Comparison of ENCODE assay signal across 13 cellular contexts in genomic region chr5:14531668-14532067, GRCh38. TPM values are rescaled to one million over a fixed set of nuclear protein-coding genes. Genes with fewer than 3 reads are reported as not detected.
DNase-seq lines count a peak whose midpoint lies in the region; ATAC-seq and TF ChIP-seq lines count a peak whose summit lies in the region.
"Had no signal": no experiment of that assay in that cellular context is flagged by ENCODE, and none has a peak within 500 bp of the region (broad histone marks: within the 10 kb centered on the region; RNA-seq: fewer than 3 reads in every experiment).

No MANE protein-coding gene starts in this region.

- intact Hi-C loops in left lung (cut with DNase I) (no loop called here), upper lobe of right lung (cut with DNase I) (no loop called here), A673 (cut with micrococcal nuclease; ENCODE audit: unreplicated experiment) (no loop called here)

- H3K27ac ChIP-seq in left lung (no peak overlapping the region), upper lobe of right lung (no peak overlapping the region), A673 (ENCODE audit: low read depth, low read length, poor library complexity, severe bottlenecking) (no peak overlapping the region)

- DNase-seq in NCI-H2227 (lab: John Stamatoyannopoulos, UW; ENCODE audit: unreplicated experiment) = peak; percentile 5
- no peak for DNase-seq in NCI-H2227 treated with DMSO at 0.1 percent for 48 hours (lab: John Stamatoyannopoulos, UW)
- peak; percentile 66 for DNase-seq in NCI-H510A treated with DMSO at 0.1 percent for 48 hours (lab: John Stamatoyannopoulos, UW)
- DNase-seq in left lung = no peak
- DNase-seq in upper lobe of right lung = no peak
- no peak for DNase-seq in A673 (ENCODE audit: low spot score)
- DNase-seq in SW480 (ENCODE audit: low spot score) = no peak
- DNase-seq: BE2C; CD8-positive, alpha-beta T cell; COR-L47; EL; H7 had no signal

- no peaks in the 10 kb centered on the region for H3K4me1 ChIP-seq in left lung
- H3K4me1 ChIP-seq in upper lobe of right lung = peaks cover 5% of the 10 kb centered on the region
- no peaks in the 10 kb centered on the region for H3K4me1 ChIP-seq in A673 (ENCODE audit: insufficient read depth, low read length, poor library complexity, severe bottlenecking)

- H3K36me3 ChIP-seq in left lung (no peaks in the 10 kb centered on the region), upper lobe of right lung (no peaks in the 10 kb centered on the region), A673 (ENCODE audit: insufficient read depth, low read length, poor library complexity, severe bottlenecking) (no peaks in the 10 kb centered on the region)
- H3K36me3 ChIP-seq: BE2C had no signal

- H3K9me3 ChIP-seq in left lung = no peaks in the 10 kb centered on the region
- H3K9me3 ChIP-seq in upper lobe of right lung = no peaks in the 10 kb centered on the region
- H3K9me3 ChIP-seq in A673 (ENCODE audit: low read depth, low read length, poor library complexity, severe bottlenecking) = no peaks in the 10 kb centered on the region
- H3K9me3 ChIP-seq: BE2C had no signal

- POLR2A ChIA-PET in A673 (lab: Charles Lee; ENCODE audit: low non-redundant PET) = no interaction called here

- BruUV-seq in A673 (replicated peaks; lab: Mats Ljungman, UMichigan) = no TSS peak

- H3K27me3 ChIP-seq in left lung (no peaks in the 10 kb centered on the region), upper lobe of right lung (no peaks in the 10 kb centered on the region), A673 (replicated peaks; ENCODE audit: insufficient read depth, low read depth, low read length, poor library complexity) (no peaks in the 10 kb centered on the region)
- H3K27me3 ChIP-seq: BE2C had no signal

- TF ChIP-seq CTCF in left lung (IDR thresholded peaks at IDR 0.05) (no peak), upper lobe of right lung (IDR thresholded peaks at IDR 0.05) (no peak), A673 (conservative IDR thresholded peaks at IDR 0.05; ENCODE audit: low read depth, low read length) (no peak)

- CTCF ChIA-PET in A673 (lab: Charles Lee) = no interaction called here

- H3K4me3 ChIP-seq in left lung (no peak overlapping the region), upper lobe of right lung (no peak overlapping the region), A673 (ENCODE audit: low read depth, low read length, poor library complexity, severe bottlenecking) (no peak overlapping the region)
- H3K4me3 ChIP-seq: GM23338 had no signal

- peak; percentile 86 for ATAC-seq in left lung
- ATAC-seq in upper lobe of right lung = peak; percentile 84
- ATAC-seq: CD8-positive, alpha-beta T cell; GM23338 had no signal

RNA-seq across cellular contexts. Expression of gene OTULINL, which starts 49.9 kb away (rescaled TPM):
- total RNA-seq in left lung = 10 to 100 TPM; 33.5 to 54.7 TPM
- 104 TPM for total RNA-seq in upper lobe of right lung
- 0.13 and 0.59 TPM in 2 replicates for total RNA-seq in A673 (2021)

Comparison
In these comparisons a context has a peak if more than half of its experiments do, and no peak if none do; other contexts are left out.
1. DNase-seq: peak in NCI-H2227 (single experiment) and NCI-H510A treated with DMSO at 0.1 percent for 48 hours (single experiment); none in NCI-H2227 treated with DMSO at 0.1 percent for 48 hours (single experiment), left lung (0 of 2), upper lobe of right lung (single experiment), A673 (single experiment) and SW480 (single experiment).
2. RNA of gene OTULINL, which starts 49.9 kb away (total RNA-seq): 104 TPM in upper lobe of right lung (single experiment) and 33.5 to 54.7 TPM in left lung; 0.13 to 0.59 TPM in A673; every median in the first group is over 10 times any median in the second.